Comparison of ENCODE assay signal across 26 cellular contexts in the genomic region with DNA sequence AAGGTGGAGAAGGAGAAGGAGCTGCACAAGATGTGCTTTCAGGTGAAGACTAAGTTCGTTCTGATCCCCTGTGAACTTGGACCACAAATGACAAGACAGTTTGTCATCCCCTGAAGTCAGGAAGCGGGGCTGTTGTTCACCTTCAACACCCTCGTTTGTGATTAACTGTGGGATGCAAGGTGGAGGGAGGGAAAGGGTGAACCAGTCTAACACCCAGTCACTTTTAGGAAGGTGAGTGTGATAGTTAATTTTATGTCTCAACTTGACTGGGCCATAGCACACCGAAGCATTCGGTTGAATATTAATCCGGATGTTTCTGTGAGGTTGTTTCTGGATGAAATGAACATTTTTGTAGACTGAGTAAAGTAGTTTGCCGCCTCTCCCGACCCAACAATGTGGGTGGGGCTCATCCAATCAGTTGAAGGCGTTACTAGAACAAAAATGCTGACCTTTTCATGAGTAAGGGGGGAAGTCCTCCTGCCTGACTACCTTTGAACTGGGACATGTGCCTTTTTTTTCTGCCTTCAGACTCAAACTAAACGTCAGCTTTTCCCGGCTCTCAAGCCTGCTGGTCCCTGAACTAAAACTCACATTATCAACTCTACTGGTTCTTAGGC.
DNase-seq lines count a peak whose midpoint lies in the region; ATAC-seq and TF ChIP-seq lines count a peak whose summit lies in the region.
"Had no signal": no experiment of that assay in that cellular context is flagged by ENCODE, and none has a peak within 500 bp of the region (broad histone marks: within the 10 kb centered on the region; RNA-seq: fewer than 3 reads in every experiment).

No MANE protein-coding gene starts in this region.

- 33% methylated on average over 10 of the region's 11 CpGs for WGBS in mammary epithelial cell (ENCODE audit: low coverage, missing lambda C conversion rate)

- H3K9me3 ChIP-seq in mammary epithelial cell (replicated peaks; ENCODE audit: insufficient read depth, low read length): no peaks in the 10 kb centered on the region
- no peaks in the 10 kb centered on the region for H3K9me3 ChIP-seq in breast epithelium
- no peaks in the 10 kb centered on the region for H3K9me3 ChIP-seq in RWPE2 (ENCODE audit: severe bottlenecking)
- H3K9me3 ChIP-seq: tibial artery had no signal

- intact Hi-C loops in mammary epithelial cell (cut with micrococcal nuclease) (loop anchor here (1.0 kb wide), 1 partner anchor 28 kb away; no protein-coding TSS in a partner anchor), breast epithelium (cut with DNase I; ENCODE audit: low total_unique reads) (loop anchor here (5.0 kb wide), 1 partner anchor 1458 kb away; no protein-coding TSS in a partner anchor)

- dilution Hi-C loops in mammary epithelial cell (cut with HindIII; ENCODE audit: low sequenced_read_pairs): no loop called here

- TF ChIP-seq CTCF in mammary epithelial cell (conservative IDR thresholded peaks at IDR 0.05 in 1 of 2, IDR thresholded peaks at IDR 0.05 in 1 of 2; ENCODE audit: extremely low read depth in 1 of 2, insufficient read depth in 1 of 2, low read depth in 1 of 2, low read length in 2 of 2): no peak
- TF ChIP-seq CTCF in breast epithelium (IDR thresholded peaks at IDR 0.05): no peak
- TF ChIP-seq CTCF in RWPE2 (IDR thresholded peaks at IDR 0.05; ENCODE audit: poor library complexity, severe bottlenecking): no peak
- TF ChIP-seq CTCF in foreskin keratinocyte (conservative IDR thresholded peaks at IDR 0.05): no peak

- H3K36me3 Mint-ChIP-seq in activated CD8-positive, alpha-beta memory T cell treated with anti-CD3 and anti-CD28 coated beads, Interleukin-2, amount 10 ng/mL, durations not matched to agents 7 days and 5 days: no peaks in the 10 kb centered on the region
- H3K36me3 Mint-ChIP-seq: activated naive CD8-positive, alpha-beta T cell treated with anti-CD3 and anti-CD28 coated beads, Interleukin-2, amount 10 ng/mL, durations not matched to agents 7 days and 5 days; CD14-positive monocyte had no signal

- H2AFZ ChIP-seq in mammary epithelial cell (ENCODE audit: low read depth, low read length): peak overlapping the region; percentile 52

- H3K27me3 ChIP-seq in mammary epithelial cell (ENCODE audit: insufficient read depth, low read length): no peaks in the 10 kb centered on the region
- no peaks in the 10 kb centered on the region for H3K27me3 ChIP-seq in breast epithelium
- H3K27me3 ChIP-seq in RWPE2 (ENCODE audit: insufficient read depth, poor library complexity, severe bottlenecking): no peaks in the 10 kb centered on the region
- H3K27me3 ChIP-seq in foreskin keratinocyte: no peaks in the 10 kb centered on the region
- H3K27me3 ChIP-seq: cardiac muscle cell, heart left ventricle, tibial artery had no signal

- H3K9ac ChIP-seq in mammary epithelial cell (ENCODE audit: insufficient read depth, low read length): peak overlapping the region; percentile 83
- H3K9ac ChIP-seq: KMS-11 had no signal

- peaks cover 12% of the 10 kb centered on the region for H3K4me1 ChIP-seq in mammary epithelial cell (ENCODE audit: insufficient read depth, low read length)
- no peaks in the 10 kb centered on the region for H3K4me1 ChIP-seq in breast epithelium
- H3K4me1 ChIP-seq in RWPE2 (ENCODE audit: insufficient read depth, poor library complexity, severe bottlenecking): peaks cover 8% of the 10 kb centered on the region
- peaks cover 13% of the 10 kb centered on the region for H3K4me1 ChIP-seq in foreskin keratinocyte
- H3K4me1 ChIP-seq: heart left ventricle had no signal

- H3K4me3 ChIP-seq in mammary epithelial cell (replicated peaks in 1 of 3; ENCODE audit: insufficient read depth in 1 of 3, low read depth in 2 of 3, low read length in 3 of 3) (peak overlapping the region; percentile 47 to 79 (median 75)), breast epithelium (no peak overlapping the region), RWPE2 (ENCODE audit: severe bottlenecking) (peak overlapping the region; percentile 6)
- H3K4me3 ChIP-seq: cardiac muscle cell, heart left ventricle, SK-N-MC, tibial artery had no signal

- no peak for TF ChIP-seq POLR2A in breast epithelium (IDR thresholded peaks at IDR 0.05)

- H3K27ac ChIP-seq in mammary epithelial cell (ENCODE audit: insufficient read depth, low read depth, low read length) (peak overlapping the region; percentile 93), breast epithelium (no peak overlapping the region), RWPE2 (ENCODE audit: poor library complexity, severe bottlenecking) (no peak overlapping the region), foreskin keratinocyte (peak overlapping the region; percentile 82)
- H3K27ac ChIP-seq: 22Rv1, cardiac muscle cell, heart left ventricle, KMS-11, SK-N-MC, tibial artery had no signal

- H3K4me2 ChIP-seq in mammary epithelial cell (ENCODE audit: insufficient read depth, low read depth, low read length): peak overlapping the region; percentile 76
- H3K4me2 ChIP-seq: KMS-11 had no signal

- H3K4me3 Mint-ChIP-seq in activated CD8-positive, alpha-beta memory T cell treated with anti-CD3 and anti-CD28 coated beads, Interleukin-2, amount 10 ng/mL, durations not matched to agents 7 days and 5 days: no peak overlapping the region
- H3K4me3 Mint-ChIP-seq: activated naive CD8-positive, alpha-beta T cell treated with anti-CD3 and anti-CD28 coated beads, Interleukin-2, amount 10 ng/mL, durations not matched to agents 7 days and 5 days; CD14-positive monocyte; nephron progenitor cell; T-helper 1 cell treated with Interleukin-12 subunit alpha and Interleukin-12 subunit beta and Interleukin-4 antibody, amounts not matched to agents 30 μg/mL and 1 μg/mL, for 36 hours had no signal

- H4K20me1 ChIP-seq in mammary epithelial cell (ENCODE audit: insufficient read depth, low read length): no peaks in the 10 kb centered on the region

- no TSS peak for BruUV-seq in mammary epithelial cell (replicated peaks; lab: Mats Ljungman, UMichigan)

- peaks cover 40% of the 10 kb centered on the region for H3K79me2 ChIP-seq in mammary epithelial cell (ENCODE audit: insufficient read depth, low read length)

- H3K36me3 ChIP-seq in mammary epithelial cell (ENCODE audit: insufficient read depth, low read length) (no peaks in the 10 kb centered on the region), breast epithelium (no peaks in the 10 kb centered on the region), RWPE2 (ENCODE audit: low read depth) (no peaks in the 10 kb centered on the region)
- H3K36me3 ChIP-seq: cardiac muscle cell, heart left ventricle, tibial artery had no signal

- H3K4me1 Mint-ChIP-seq in activated CD8-positive, alpha-beta memory T cell treated with anti-CD3 and anti-CD28 coated beads, Interleukin-2, amount 10 ng/mL, durations not matched to agents 7 days and 5 days: no peaks in the 10 kb centered on the region
- H3K4me1 Mint-ChIP-seq: activated naive CD8-positive, alpha-beta T cell treated with anti-CD3 and anti-CD28 coated beads, Interleukin-2, amount 10 ng/mL, durations not matched to agents 7 days and 5 days; CD14-positive monocyte; nephron progenitor cell had no signal

- no peaks in the 10 kb centered on the region for H3K27me3 Mint-ChIP-seq in activated CD8-positive, alpha-beta memory T cell treated with anti-CD3 and anti-CD28 coated beads, Interleukin-2, amount 10 ng/mL, durations not matched to agents 7 days and 5 days
- H3K27me3 Mint-ChIP-seq: activated naive CD8-positive, alpha-beta T cell treated with anti-CD3 and anti-CD28 coated beads, Interleukin-2, amount 10 ng/mL, durations not matched to agents 7 days and 5 days had no signal

- in situ Hi-C loops in mammary epithelial cell (cut with MboI; ENCODE audit: low sequenced_read_pairs in 2 of 2): no loop called here

- no peak overlapping the region for H3K27ac Mint-ChIP-seq in activated CD8-positive, alpha-beta memory T cell treated with anti-CD3 and anti-CD28 coated beads, Interleukin-2, amount 10 ng/mL, durations not matched to agents 7 days and 5 days
- H3K27ac Mint-ChIP-seq: activated naive CD8-positive, alpha-beta T cell treated with anti-CD3 and anti-CD28 coated beads, Interleukin-2, amount 10 ng/mL, durations not matched to agents 7 days and 5 days; CD14-positive monocyte; nephron progenitor cell; T-helper 1 cell treated with Interleukin-12 subunit alpha and Interleukin-12 subunit beta and Interleukin-4 antibody, amounts not matched to agents 30 μg/mL and 1 μg/mL, for 36 hours had no signal

- CTCF ChIA-PET in mammary epithelial cell (lab: Charles Lee; ENCODE audit: low non-redundant PET): no interaction called here
- CTCF ChIA-PET in activated CD8-positive, alpha-beta memory T cell treated with anti-CD3 and anti-CD28 coated beads, Interleukin-2, amount 10 ng/mL, durations not matched to agents 7 days and 5 days (lab: Charles Lee): no interaction called here

- DNase-seq in mammary epithelial cell (peak; percentile 41), breast epithelium (ENCODE audit: low spot score in 2 of 2) (no peak), RWPE2 (ENCODE audit: low spot score) (no peak), foreskin keratinocyte (peak; percentile 92 to 99), left lobe of liver (ENCODE audit: low spot score) (no peak), NCI-H187 (lab: John Stamatoyannopoulos, UW) (no peak), MV-4-11 (lab: John Stamatoyannopoulos, UW) (no peak)
- no peak for DNase-seq in activated CD8-positive, alpha-beta memory T cell treated with anti-CD3 and anti-CD28 coated beads, Interleukin-2, amount 10 ng/mL, durations not matched to agents 7 days and 5 days
- DNase-seq: activated CD4-positive, alpha-beta T cell treated with anti-CD3 and anti-CD28 coated beads, Interleukin-2, amount 50 U/mL, for 4 hours; activated gamma-delta T cell treated with Interleukin-2 at 50 U/mL for 16 hours; activated naive CD8-positive, alpha-beta T cell treated with anti-CD3 and anti-CD28 coated beads, Interleukin-2, amount 10 ng/mL, durations not matched to agents 7 days and 5 days; activated T-cell treated with anti-CD3 and anti-CD28 coated beads, Interleukin-2, amount 50 U/mL, for 48 hours; aorta; heart left ventricle; MM.1S; NCI-H2081; nephron progenitor cell; stimulated activated CD4-positive, alpha-beta T cell treated with anti-CD3 and anti-CD28 coated beads, Interleukin-4, amount 100 ng/mL, for 4 hours; tibial artery had no signal

- ATAC-seq in RWPE2 (ENCODE audit: low read depth): peak; percentile 39
- ATAC-seq in foreskin keratinocyte: peak; percentile 86
- no peak for ATAC-seq in left lobe of liver
- ATAC-seq in activated CD8-positive, alpha-beta memory T cell treated with anti-CD3 and anti-CD28 coated beads, Interleukin-2, amount 10 ng/mL, durations not matched to agents 7 days and 5 days: no peak
- ATAC-seq: activated CD4-positive, CD25-positive, alpha-beta regulatory T cell treated with anti-CD3 and anti-CD28 coated beads, Interleukin-2, amount 50 U/mL, for 24 hours; heart left ventricle had no signal

- H3K9me3 Mint-ChIP-seq in activated CD8-positive, alpha-beta memory T cell treated with anti-CD3 and anti-CD28 coated beads, Interleukin-2, amount 10 ng/mL, durations not matched to agents 7 days and 5 days (ENCODE audit: low read depth): peaks cover 3% of the 10 kb centered on the region
- H3K9me3 Mint-ChIP-seq: activated naive CD8-positive, alpha-beta T cell treated with anti-CD3 and anti-CD28 coated beads, Interleukin-2, amount 10 ng/mL, durations not matched to agents 7 days and 5 days; nephron progenitor cell; T-helper 1 cell treated with Interleukin-12 subunit alpha and Interleukin-12 subunit beta and Interleukin-4 antibody, amounts not matched to agents 30 μg/mL and 1 μg/mL, for 36 hours had no signal

Comparison
In these comparisons a context has a peak if more than half of its experiments do, and no peak if none do; other contexts are left out.
1. DNase-seq: peak in mammary epithelial cell (single experiment) and foreskin keratinocyte (2 of 2); none in breast epithelium (0 of 2), RWPE2 (single experiment), left lobe of liver (single experiment), NCI-H187 (0 of 2), activated CD8-positive, alpha-beta memory T cell treated with anti-CD3 and anti-CD28 coated beads, Interleukin-2, amount 10 ng/mL, durations not matched to agents 7 days and 5 days (single experiment) and MV-4-11 (single experiment).
2. H3K27ac ChIP-seq: peak in mammary epithelial cell (single experiment) and foreskin keratinocyte (single experiment); none in breast epithelium (0 of 2) and RWPE2 (single experiment).
3. H3K4me3 ChIP-seq: peak in mammary epithelial cell (3 of 3) and RWPE2 (single experiment); none in breast epithelium (0 of 3).
4. ATAC-seq: peak in RWPE2 (single experiment) and foreskin keratinocyte (single experiment); none in left lobe of liver (single experiment) and activated CD8-positive, alpha-beta memory T cell treated with anti-CD3 and anti-CD28 coated beads, Interleukin-2, amount 10 ng/mL, durations not matched to agents 7 days and 5 days (single experiment).